In the genomic region with DNA sequence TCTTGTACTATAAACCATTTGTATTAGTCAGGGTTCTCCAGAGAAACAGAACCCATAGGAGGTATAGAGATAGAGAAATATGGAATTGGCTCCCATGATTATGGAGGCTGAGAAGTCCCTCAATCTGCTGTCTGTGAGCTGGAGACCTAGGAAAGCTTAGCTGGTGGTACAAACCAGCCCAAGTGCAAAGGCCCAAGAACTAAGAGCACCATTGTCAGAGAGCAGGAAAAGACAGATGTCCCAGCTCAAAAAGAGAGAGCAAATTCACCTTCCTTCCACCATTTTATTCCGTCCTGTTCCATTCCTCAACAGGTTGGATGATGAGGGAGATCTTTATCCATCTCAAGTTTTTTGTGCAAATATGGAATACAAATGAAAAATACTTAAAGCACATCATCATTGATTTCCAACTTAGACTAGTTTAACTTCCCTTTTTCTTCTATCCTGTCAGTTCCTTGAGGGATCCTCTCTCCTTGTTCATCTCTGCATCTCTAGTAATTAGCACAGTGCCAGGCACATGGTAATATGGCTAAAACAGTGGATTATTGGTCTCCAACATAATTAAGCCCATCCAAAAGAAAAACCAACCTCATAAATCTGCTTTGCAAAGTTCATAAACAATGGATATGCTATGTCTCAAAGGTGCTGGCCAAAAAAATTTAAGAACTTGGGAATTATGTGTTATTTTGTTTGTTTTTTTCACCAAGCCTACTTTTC, we compare ENCODE assay signal across 29 cellular contexts.
"Had no signal": no experiment of that assay in that cellular context is flagged by ENCODE, and none has a peak within 500 bp of the region (broad histone marks: within the 10 kb centered on the region; RNA-seq: fewer than 3 reads in every experiment).

No MANE protein-coding gene starts in this region.

- ATAC-seq: natural killer cell; psoas muscle; right cardiac atrium; right lobe of liver; stimulated activated effector memory CD8-positive, alpha-beta T cell treated with anti-CD3 and anti-CD28 coated beads, Interleukin-12 subunit alpha, Interleukin-12 subunit beta, amount 100 ng/mL, for 72 hours; stimulated activated naive B cell treated with anti-CD40 and anti-IgM and Interleukin-4, amounts not matched to agents 10 μg/mL and 1 μg/mL and 100 μg/mL, for 72 hours had no signal

- H3K36me3 Mint-ChIP-seq: natural killer cell; neural progenitor cell; stimulated activated effector memory CD8-positive, alpha-beta T cell treated with anti-CD3 and anti-CD28 coated beads, Interleukin-12 subunit alpha, Interleukin-12 subunit beta, amount 100 ng/mL, for 72 hours had no signal

- H3K27me3 ChIP-seq: neural progenitor cell, ovary, right lobe of liver, sigmoid colon, stomach, thyroid gland, tibial nerve, upper lobe of left lung, vagina had no signal

- FAIRE-seq: small intestine, urothelium cell line had no signal

- H3K9ac ChIP-seq: neural progenitor cell, parathyroid adenoma had no signal

- H3K36me3 ChIP-seq: neural progenitor cell, ovary, right lobe of liver, sigmoid colon, stomach, thoracic aorta, thyroid gland, tibial nerve, upper lobe of left lung, vagina had no signal

- H3K9me3 Mint-ChIP-seq: natural killer cell; nephron; neural progenitor cell; stimulated activated effector memory CD8-positive, alpha-beta T cell treated with anti-CD3 and anti-CD28 coated beads, Interleukin-12 subunit alpha, Interleukin-12 subunit beta, amount 100 ng/mL, for 72 hours had no signal

- H3K4me3 ChIP-seq: neural progenitor cell, ovary, psoas muscle, right lobe of liver, sigmoid colon, stomach, thoracic aorta, thyroid gland, tibial nerve, upper lobe of left lung, vagina had no signal

- H3K27me3 Mint-ChIP-seq: progenitor cell of endocrine pancreas; stimulated activated naive B cell treated with anti-CD40 and anti-IgM and Interleukin-4, amounts not matched to agents 10 μg/mL and 1 μg/mL and 100 μg/mL, for 72 hours; stimulated activated naive CD8-positive, alpha-beta T cell treated with anti-CD3 and anti-CD28 coated beads, Interleukin-15, Interleukin-2, amounts not matched to agents 100 ng/mL and 50 ng/mL, for 24 hours had no signal

- H3K27ac Mint-ChIP-seq: natural killer cell; nephron; neural progenitor cell; progenitor cell of endocrine pancreas; stimulated activated effector memory CD8-positive, alpha-beta T cell treated with anti-CD3 and anti-CD28 coated beads, Interleukin-12 subunit alpha, Interleukin-12 subunit beta, amount 100 ng/mL, for 72 hours; stimulated activated naive B cell treated with anti-CD40 and anti-IgM and Interleukin-4, amounts not matched to agents 10 μg/mL and 1 μg/mL and 100 μg/mL, for 72 hours; stimulated activated naive CD8-positive, alpha-beta T cell treated with anti-CD3 and anti-CD28 coated beads, Interleukin-15, Interleukin-2, amounts not matched to agents 100 ng/mL and 50 ng/mL, for 24 hours had no signal

- H3K4me2 ChIP-seq: neural progenitor cell had no signal

- H3K4me1 Mint-ChIP-seq: natural killer cell; nephron; neural progenitor cell; stimulated activated effector memory CD8-positive, alpha-beta T cell treated with anti-CD3 and anti-CD28 coated beads, Interleukin-12 subunit alpha, Interleukin-12 subunit beta, amount 100 ng/mL, for 72 hours had no signal

- H2AFZ ChIP-seq: neural progenitor cell, parathyroid adenoma had no signal

- H3K9me3 ChIP-seq: ovary, psoas muscle, right lobe of liver, sigmoid colon, stomach, thoracic aorta, thyroid gland, tibial nerve, upper lobe of left lung, vagina had no signal

- H3K4me3 Mint-ChIP-seq: natural killer cell; nephron; neural progenitor cell; stimulated activated effector memory CD8-positive, alpha-beta T cell treated with anti-CD3 and anti-CD28 coated beads, Interleukin-12 subunit alpha, Interleukin-12 subunit beta, amount 100 ng/mL, for 72 hours; stimulated activated naive B cell treated with anti-CD40 and anti-IgM and Interleukin-4, amounts not matched to agents 10 μg/mL and 1 μg/mL and 100 μg/mL, for 72 hours; stimulated activated naive CD8-positive, alpha-beta T cell treated with anti-CD3 and anti-CD28 coated beads, Interleukin-15, Interleukin-2, amounts not matched to agents 100 ng/mL and 50 ng/mL, for 24 hours had no signal

- H3K27ac ChIP-seq: neural progenitor cell, ovary, parathyroid adenoma, psoas muscle, right lobe of liver, sigmoid colon, stomach, thoracic aorta, thyroid gland, tibial nerve, upper lobe of left lung, vagina had no signal

- H3K4me1 ChIP-seq: parathyroid adenoma, psoas muscle, right lobe of liver, sigmoid colon, stomach, tibial nerve, upper lobe of left lung, vagina had no signal

- H3K79me2 ChIP-seq: parathyroid adenoma had no signal

- DNase-seq: natural killer cell; occipital lobe; ovary; posterior cingulate gyrus; psoas muscle; right cardiac atrium; right lobe of liver; sigmoid colon; small intestine; stimulated activated CD4-positive, alpha-beta T cell treated with anti-CD3 and anti-CD28 coated beads, Interleukin-15, amount 100 ng/mL, for 24 hours; stimulated activated CD4-positive, alpha-beta T cell treated with anti-CD3 and anti-CD28 coated beads, Interleukin-2, amount 100 ng/mL, for 24 hours; stimulated activated CD4-positive, alpha-beta T cell treated with anti-CD3 and anti-CD28 coated beads, Interleukin-2, amount 100 ng/mL, for 48 hours; stimulated activated CD4-positive, alpha-beta T cell treated with anti-CD3 and anti-CD28 coated beads, Interleukin-4, amount 100 ng/mL, for 24 hours; stimulated activated naive B cell treated with anti-CD40 and anti-IgM and Interleukin-4, amounts not matched to agents 10 μg/mL and 1 μg/mL and 100 μg/mL, for 72 hours; stimulated activated naive CD4-positive, alpha-beta T cell treated with Interleukin-2 at 50 U/mL for 16 hours; stomach; thyroid gland; trophoblast cell; upper lobe of left lung had no signal
